ENCODE assay signal across 3 cellular contexts in the genomic region with DNA sequence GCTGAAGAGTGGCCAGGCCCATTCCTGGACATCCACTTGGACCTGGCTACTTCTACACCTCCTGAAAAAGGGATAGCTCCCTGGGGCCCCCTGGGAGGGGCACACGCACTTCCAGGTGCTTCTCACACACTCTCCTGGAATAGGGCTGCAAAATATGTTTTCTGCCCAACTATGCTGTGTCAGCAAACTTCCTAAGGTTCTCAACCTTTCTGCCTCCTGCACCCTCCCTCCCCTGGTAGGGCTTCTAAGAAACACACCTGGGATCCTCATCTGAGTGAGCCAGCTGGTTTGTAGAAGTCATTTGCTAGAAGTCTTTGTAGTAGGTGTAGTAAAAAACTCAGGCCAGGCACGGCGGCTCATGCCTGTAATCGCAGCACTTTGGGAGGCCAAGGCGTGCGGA.
TF ChIP-seq lines count a peak whose summit lies in the region.

No MANE protein-coding gene starts in this region.

TF ChIP-seq in IMR-90, 13 proteins besides CTCF, POLR2A, EP300 and RAD21:
- TF ChIP-seq BHLHE40 (IDR thresholded peaks at IDR 0.05; ENCODE audit: low read depth, low read length) (no peak), RFX5 (IDR thresholded peaks at IDR 0.05; ENCODE audit: low read depth, low read length) (no peak), USF2 (IDR thresholded peaks at IDR 0.05; ENCODE audit: low read depth, low read length) (no peak), MAFK (IDR thresholded peaks at IDR 0.05; ENCODE audit: low read depth, low read length) (peak; percentile 89)

TF ChIP-seq in K562, 482 proteins besides CTCF, POLR2A, EP300 and RAD21:
- peak; percentile 66 for TF ChIP-seq MAFK (IDR thresholded peaks at IDR 0.05; ENCODE audit: low read length)
- TF ChIP-seq NFIC (IDR thresholded peaks at IDR 0.05), result no peak
- no peak for TF ChIP-seq ZNF584 (CRISPR knock-in tag; IDR thresholded peaks at IDR 0.05; ENCODE audit: low read depth)
- peak; percentile 71 for TF ChIP-seq ZNF316 (IDR thresholded peaks at IDR 0.05)
- peak; percentile 56 for TF ChIP-seq MAFG (tag; conservative IDR thresholded peaks at IDR 0.05)
- TF ChIP-seq C11orf30 (IDR thresholded peaks at IDR 0.05; ENCODE audit: low read depth), result peak; percentile 64; the same call in 1 of the 2 replicates
- TF ChIP-seq MAFF (IDR thresholded peaks at IDR 0.05; ENCODE audit: low read length), result peak; percentile 72
TF ChIP-seq in K562: peak in this region for 5.

TF ChIP-seq in HepG2, 621 proteins besides CTCF, POLR2A, EP300 and RAD21:
- TF ChIP-seq MAFK (conservative IDR thresholded peaks at IDR 0.05 in 1 of 2, IDR thresholded peaks at IDR 0.05 in 1 of 2; ENCODE audit: low read length in 2 of 2) (peak; percentile 87 to 92), MAFF (IDR thresholded peaks at IDR 0.05; ENCODE audit: low read depth, low read length) (peak; percentile 85), ZNF362 (CRISPR knock-in tag; IDR thresholded peaks at IDR 0.05; ENCODE audit: borderline replicate concordance) (no peak), NFIB (CRISPR knock-in tag; IDR thresholded peaks at IDR 0.05; ENCODE audit: borderline replicate concordance) (no peak), TARDBP (CRISPR knock-in tag; IDR thresholded peaks at IDR 0.05) (no peak), ZNF331 (CRISPR knock-in tag; IDR thresholded peaks at IDR 0.05) (no peak), PRPF4 (IDR thresholded peaks at IDR 0.05; ENCODE audit: low read depth, low read length, poor library complexity, severe bottlenecking) (no peak)
